8 cellular contexts compared by ENCODE assay signal in genomic region chr11:64688534-64688982, GRCh38. TPM values are rescaled to one million over a fixed set of nuclear protein-coding genes. Genes with fewer than 3 reads are reported as not detected.
A peak's percentile ranks its signal among the peaks of the same experiment; 100 is the strongest.
DNase-seq lines count a peak whose midpoint lies in the region; FAIRE-seq and TF ChIP-seq lines count a peak whose summit lies in the region.

No MANE protein-coding gene starts in this region.

- no peak overlapping the region for H3K27ac ChIP-seq in HUES64 (ENCODE audit: low read depth, low read length)
- H3K27ac ChIP-seq in H1 (ENCODE audit: low read depth, low read length), result no peak overlapping the region

- TF ChIP-seq EP300 in H1 (IDR thresholded peaks at IDR 0.05; ENCODE audit: borderline replicate concordance in 1 of 2, low read depth in 2 of 2, low read length in 2 of 2), result no peak

- no peaks in the 10 kb centered on the region for H3K79me1 ChIP-seq in H1 (ENCODE audit: low read depth, low read length)

- H3K9me3 ChIP-seq in HUES64 (ENCODE audit: insufficient read depth, low read depth, low read length) (no peaks in the 10 kb centered on the region), H1 (ENCODE audit: insufficient read depth in 2 of 2, low read depth in 1 of 2, low read length in 1 of 2) (no peaks in the 10 kb centered on the region)

- POLR2A ChIA-PET in H1 (lab: Charles Lee; ENCODE audit: partially characterized antibody), result interaction anchor here (0.7 to 1.0 kb wide), 4 partner anchors 9 to 76 kb away, joined by 3 to 4 read pairs (median 3); no protein-coding TSS in a partner anchor

- H3K23me2 ChIP-seq in H1 (ENCODE audit: low read depth, low read length), result peaks cover 2% of the 10 kb centered on the region; the same call in 1 of the 2 replicates

- no peak overlapping the region for H2BK120ac ChIP-seq in H1 (replicated peaks; ENCODE audit: low read depth, low read length)

- DNase-seq in AG09319 (ENCODE audit: extremely low read depth, low read depth) (peak; percentile 57), GM19240 (ENCODE audit: insufficient read length, low spot score) (peak; percentile 92), NOMO-1 treated with dmso at 0.1 percent for 144 hours (lab: John Stamatoyannopoulos, UW; ENCODE audit: unreplicated experiment) (peak; percentile 84), H1 (ENCODE audit: low read depth in 1 of 2, low spot score in 2 of 2) (peak; percentile 90 to 99), mesenteric fat pad (ENCODE audit: low spot score) (peak; percentile 94)
- peak; percentile 75 to 93 (median 89) for DNase-seq in activated CD8-positive, alpha-beta memory T cell treated with anti-CD3 and anti-CD28 coated beads for 48 hours (ENCODE audit: low read depth in 2 of 3, low spot score in 2 of 3)
- DNase-seq in stimulated activated CD8-positive, alpha-beta memory T cell treated with anti-CD3 and anti-CD28 coated beads, Interleukin-12 subunit alpha, Interleukin-12 subunit beta, amount 100 ng/mL, for 4 hours (ENCODE audit: low read depth), result peak; percentile 71

- H3K36me3 ChIP-seq in HUES64 (ENCODE audit: insufficient read depth, low read length) (no peaks in the 10 kb centered on the region), H1 (ENCODE audit: control insufficient read depth in 2 of 4, insufficient read depth in 4 of 4, low read length in 3 of 4) (no peaks in the 10 kb centered on the region)

- no peak overlapping the region for H2BK20ac ChIP-seq in H1 (ENCODE audit: low read length)

- H2BK12ac ChIP-seq in H1 (ENCODE audit: low read depth, low read length), result no peak overlapping the region

- no peak overlapping the region for H3K14ac ChIP-seq in H1 (ENCODE audit: insufficient read length)

- TF ChIP-seq RAD21 in H1 (IDR thresholded peaks at IDR 0.05 in 1 of 2, conservative IDR thresholded peaks at IDR 0.05 in 1 of 2; ENCODE audit: low read depth in 2 of 2, low read length in 2 of 2), result peak; percentile 63 to 69

- under 1% methylated on average over 13 of the region's 13 CpGs for WGBS in HUES64
- WGBS in H1 (ENCODE audit: extremely low coverage in 1 of 2, insufficient coverage in 1 of 2, insufficient read length in 1 of 2, insufficient replicate concordance in 2 of 2, low coverage in 1 of 2, low lambda C conversion rate in 2 of 2, missing lambda C conversion rate in 1 of 2), 2 experiments, result 4% methylated on average over 13 of the region's 13 CpGs; no CpG with 5 or more reads in 1 of the 2 experiments

- H3K56ac ChIP-seq in H1 (replicated peaks; ENCODE audit: insufficient read length, low read depth, low read length), result no peak overlapping the region

- peaks cover 8% of the 10 kb centered on the region; the same call in 1 of the 2 replicates for H3K4me1 ChIP-seq in HUES64 (ENCODE audit: insufficient read depth, low read length)
- peaks cover 0 to 4% (median 0%) of the 10 kb centered on the region in 4 experiments; a peak in 2 of 7 replicates for H3K4me1 ChIP-seq in H1 (replicated peaks in 1 of 4; ENCODE audit: control insufficient read depth in 3 of 4, insufficient read depth in 4 of 4, low read length in 3 of 4)

- H3K4me3 ChIP-seq in HUES64 (ENCODE audit: low read length) (peak overlapping the region; percentile 63), H1 (ENCODE audit: extremely low read depth in 1 of 4, insufficient read depth in 2 of 4, low read depth in 3 of 4, low read length in 4 of 4) (peak overlapping the region; percentile 50 to 83 (median 80); a peak in 7 of 8 replicates)

- peak overlapping the region; percentile 53 for H4K5ac ChIP-seq in H1 (ENCODE audit: insufficient read length, low read depth, low read length)

- H4K20me1 ChIP-seq in H1 (replicated peaks in 1 of 2; ENCODE audit: control insufficient read depth in 1 of 2, insufficient read depth in 2 of 2, low read length in 2 of 2), result no peaks in the 10 kb centered on the region

- H3K79me2 ChIP-seq in H1 (ENCODE audit: control insufficient read depth in 1 of 2, insufficient read depth in 2 of 2, low read length in 2 of 2), result no peaks in the 10 kb centered on the region

- CTCF ChIA-PET in H1 (lab: Charles Lee; ENCODE audit: partially characterized antibody), result interaction anchor here (0.6 to 10.0 kb wide), 54 partner anchors 10 to 1140 kb away, joined by 3 to 101 read pairs (median 5); partner anchors contain the start of genes RASGRP2 and TRMT112

- peak overlapping the region; percentile 34 to 84 for H3K4me2 ChIP-seq in H1 (ENCODE audit: insufficient read depth in 1 of 2, low read depth in 2 of 2, low read length in 2 of 2)

- H3K18ac ChIP-seq in H1 (ENCODE audit: extremely low read depth, low read length), result peak overlapping the region; percentile 97

- H2BK5ac ChIP-seq in H1 (ENCODE audit: low read depth, low read length), result peak overlapping the region; percentile 76; the same call in 1 of the 2 replicates

- peak; percentile 82 for TF ChIP-seq CTCF in AG09319 (IDR thresholded peaks at IDR 0.05; ENCODE audit: low read depth, low read length)
- peak; percentile 85 to 98 (median 92) for TF ChIP-seq CTCF in H1 (IDR thresholded peaks at IDR 0.05; ENCODE audit: control extremely low read depth in 1 of 3, insufficient read depth in 1 of 3, low read depth in 1 of 3, low read length in 3 of 3)

- 0 out of 2 replicates have a peak overlapping the region, but pooled peaks have one; percentile 19 for H2BK15ac ChIP-seq in H1 (ENCODE audit: low read length)

- H2AK5ac ChIP-seq in H1 (ENCODE audit: low read depth, low read length), result no peak overlapping the region

- H4K8ac ChIP-seq in H1 (ENCODE audit: extremely low read depth, insufficient read depth, low read length), result no peak overlapping the region

- TF ChIP-seq POLR2A in H1 (IDR thresholded peaks at IDR 0.05; ENCODE audit: control extremely low read depth in 1 of 2, low read depth in 2 of 2, low read length in 2 of 2), result no peak

- H3K27me3 ChIP-seq in HUES64 (ENCODE audit: insufficient read depth, low read length), result peaks cover 15% of the 10 kb centered on the region; the same call in 1 of the 2 replicates
- H3K27me3 ChIP-seq in H1 (replicated peaks in 1 of 4; ENCODE audit: control insufficient read depth in 3 of 4, extremely low read depth in 1 of 4, insufficient read depth in 3 of 4, low read length in 3 of 4), result no peaks in the 10 kb centered on the region

- peak overlapping the region; percentile 36 for H3K9ac ChIP-seq in HUES64 (ENCODE audit: low read depth, low read length)
- H3K9ac ChIP-seq in H1 (replicated peaks in 1 of 4; ENCODE audit: extremely low read depth in 1 of 4, low read depth in 3 of 4, low read length in 3 of 4), result 0 out of 7 replicates have a peak overlapping the region, but pooled peaks of 1 of the 4 experiments have one; percentile 5

- FAIRE-seq in H1 (lab: Jason Lieb, UNC), result peak; percentile 94

- peak overlapping the region; percentile 100 for H2AFZ ChIP-seq in H1 (ENCODE audit: low read length)

- H3K23ac ChIP-seq in H1 (ENCODE audit: insufficient read length), result no peak overlapping the region

- H3K4ac ChIP-seq in H1 (replicated peaks; ENCODE audit: insufficient read length, low read depth, low read length), result no peak overlapping the region

- H4K91ac ChIP-seq in H1 (replicated peaks; ENCODE audit: insufficient read length, low read length), result no peak overlapping the region

TF ChIP-seq in H1, 55 proteins besides CTCF, POLR2A, EP300 and RAD21 (continues in another document):
- TF ChIP-seq CREB1 (IDR thresholded peaks at IDR 0.05), result peak; percentile 59
- peak; percentile 79; the same call in 1 of the 2 replicates for TF ChIP-seq CHD2 (IDR thresholded peaks at IDR 0.05; ENCODE audit: low read length)

RNA-seq across cellular contexts. Expression of gene NRXN2, which starts 34.4 kb away (rescaled TPM):
- polyA plus RNA-seq in HUES64 (2013, experiment 1 of 2), result 6.2 TPM
- polyA plus RNA-seq in HUES64 (2013, experiment 2 of 2), result 8.9 TPM
- total RNA-seq in H1 (2021; fragmentation: NEBNext Ultra II Directional; extraction: Animal tissue kit (Norgen Biotek cat#: 25700)), result 11.4 and 11.5 TPM in 2 replicates
- polyA plus RNA-seq in H1 (2011; rRNA removed), result 1.3 and 5.7 TPM in 2 replicates
- polyA plus RNA-seq in H1 (2011; cell fraction: cytosol; rRNA removed), result 2.4 TPM
- 7.0 TPM for polyA plus RNA-seq in H1 (2011; cell fraction: nucleus; rRNA removed)
- 6.8 to 12.4 TPM (median 9.6 TPM) in 4 replicates for polyA plus RNA-seq in H1 (2012, experiment 1 of 2)
- polyA plus RNA-seq in H1 (2012, experiment 2 of 2), result 4.9 TPM
- polyA plus RNA-seq in H1 (2013, experiment 1 of 2), result 11.2 TPM
- 12.9 TPM for polyA plus RNA-seq in H1 (2013, experiment 2 of 2)
- 10.7 and 12.0 TPM in 2 replicates for polyA minus RNA-seq in H1 (2011; rRNA and poly(A)+ RNA removed)
- 8.7 TPM for polyA minus RNA-seq in H1 (2011; cell fraction: cytosol; rRNA and poly(A)+ RNA removed)
- 10.3 TPM for polyA minus RNA-seq in H1 (2011; cell fraction: nucleus; rRNA and poly(A)+ RNA removed)
- 8.8 TPM for total RNA-seq in mesenteric fat pad

RNA-seq across cellular contexts. Expression of gene RASGRP2, which starts 55.4 kb away (rescaled TPM):
- polyA plus RNA-seq in HUES64 (2013, experiment 1 of 2), result 17.1 TPM
- 13.6 TPM for polyA plus RNA-seq in HUES64 (2013, experiment 2 of 2)
- total RNA-seq in H1 (2021; fragmentation: NEBNext Ultra II Directional; extraction: Animal tissue kit (Norgen Biotek cat#: 25700)), result 37.9 and 40.6 TPM in 2 replicates
- 45.7 and 50.4 TPM in 2 replicates for polyA plus RNA-seq in H1 (2011; rRNA removed)
- polyA plus RNA-seq in H1 (2011; cell fraction: cytosol; rRNA removed), result 41.1 TPM
- polyA plus RNA-seq in H1 (2011; cell fraction: nucleus; rRNA removed), result 127 TPM
- 30.1 to 58.0 TPM (median 54.6 TPM) in 4 replicates for polyA plus RNA-seq in H1 (2012, experiment 1 of 2)
- polyA plus RNA-seq in H1 (2012, experiment 2 of 2), result 31.1 TPM
- 33.0 TPM for polyA plus RNA-seq in H1 (2013, experiment 1 of 2)
- polyA plus RNA-seq in H1 (2013, experiment 2 of 2), result 34.6 TPM
- 14.8 and 18.9 TPM in 2 replicates for polyA minus RNA-seq in H1 (2011; rRNA and poly(A)+ RNA removed)
- 12.3 TPM for polyA minus RNA-seq in H1 (2011; cell fraction: cytosol; rRNA and poly(A)+ RNA removed)
- 24.8 TPM for polyA minus RNA-seq in H1 (2011; cell fraction: nucleus; rRNA and poly(A)+ RNA removed)
- total RNA-seq in mesenteric fat pad, result 22.0 TPM
